ENCODE assay signal across 17 cellular contexts in the genomic region with DNA sequence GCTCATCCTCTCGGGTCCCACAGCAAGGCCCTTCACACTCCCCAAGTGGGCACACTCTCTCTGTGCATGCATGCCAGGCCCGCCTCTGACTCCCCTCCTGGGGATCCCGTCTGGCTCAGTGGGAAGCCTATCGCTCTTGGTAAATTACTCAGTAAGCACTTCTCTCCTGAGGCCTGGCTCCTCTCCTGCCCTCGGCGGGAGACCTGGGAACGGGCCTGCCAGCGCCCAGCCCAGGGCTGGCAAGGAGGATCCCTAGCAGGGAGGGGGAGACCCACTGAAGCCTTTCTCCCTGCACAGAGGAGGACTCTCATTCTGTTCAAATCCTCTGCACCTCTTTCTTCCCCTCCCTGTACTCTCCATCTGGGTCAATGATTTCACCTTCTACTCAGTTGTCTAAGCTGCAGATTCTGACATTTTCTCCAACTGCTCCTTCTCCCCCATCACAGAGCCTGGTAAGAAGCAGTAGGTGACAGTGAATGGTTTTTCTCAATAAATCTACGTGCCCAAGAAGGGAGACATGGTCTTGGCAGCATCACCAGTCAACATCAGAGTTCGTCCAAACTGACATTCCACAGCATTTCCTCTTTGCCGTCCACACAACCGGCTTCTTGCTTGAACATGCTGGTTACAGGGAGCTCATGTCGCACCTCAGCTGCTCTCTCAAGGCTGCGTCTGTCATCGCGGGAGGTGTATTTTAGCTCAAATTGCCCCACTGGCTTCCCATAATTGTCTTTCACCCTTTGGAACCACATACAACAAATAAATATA.
"Had no signal": no experiment of that assay in that cellular context is flagged by ENCODE, and none has a peak within 500 bp of the region (broad histone marks: within the 10 kb centered on the region; RNA-seq: fewer than 3 reads in every experiment).

No MANE protein-coding gene starts in this region.

- H3K4me3 Mint-ChIP-seq: effector memory CD8-positive, alpha-beta T cell; T-cell; type B pancreatic cell had no signal

- H3K9me3 Mint-ChIP-seq: effector memory CD8-positive, alpha-beta T cell; T-cell; type B pancreatic cell had no signal

- ATAC-seq: activated CD4-positive, CD25-positive, alpha-beta regulatory T cell treated with anti-CD3 and anti-CD28 coated beads, Interleukin-2, amount 50 U/mL, for 24 hours; effector memory CD8-positive, alpha-beta T cell; pancreas; T-cell had no signal

- H3K27me3 ChIP-seq: ascending aorta, breast epithelium, pancreas had no signal

- H3K4me1 ChIP-seq: breast epithelium, pancreas had no signal

- H3K9ac ChIP-seq: SK-N-SH had no signal

- H3K4me3 ChIP-seq: ascending aorta, breast epithelium, lung, pancreas had no signal

- H3K4me2 ChIP-seq: SK-N-SH had no signal

- H3K9me3 ChIP-seq: ascending aorta, breast epithelium, pancreas, SK-N-SH had no signal

- H3K36me3 ChIP-seq: breast epithelium, pancreas had no signal

- H3K27me3 Mint-ChIP-seq: effector memory CD8-positive, alpha-beta T cell; T-cell; type B pancreatic cell had no signal

- FAIRE-seq: pancreas had no signal

- H3K27ac Mint-ChIP-seq: type B pancreatic cell had no signal

- H3K27ac ChIP-seq: ascending aorta, breast epithelium, epithelial cell of prostate, pancreas had no signal

- DNase-seq: activated CD4-positive, alpha-beta T cell treated with anti-CD3 and anti-CD28 coated beads, Interleukin-2, amount 50 U/mL, for 1 hour; activated effector memory CD4-positive, alpha-beta T cell treated with Interleukin-2 at 50 U/mL for 16 hours; dermis blood vessel endothelial cell; effector memory CD8-positive, alpha-beta T cell; foreskin melanocyte; pancreas; SK-N-SH; stimulated activated CD4-positive, alpha-beta T cell treated with anti-CD3 and anti-CD28 coated beads, Interleukin-2, amount 100 ng/mL, for 48 hours; stimulated activated naive CD4-positive, alpha-beta T cell treated with Interleukin-2 at 50 U/mL for 16 hours; T-cell; T-helper 9 cell had no signal
